In genomic region chr2:217936952-217937351, GRCh38 we compare ENCODE assay signal across 13 cellular contexts.
A peak's percentile ranks its signal among the peaks of the same experiment; 100 is the strongest.
DNase-seq lines count a peak whose midpoint lies in the region; ATAC-seq and TF ChIP-seq lines count a peak whose summit lies in the region.
"Had no signal": no experiment of that assay in that cellular context is flagged by ENCODE, and none has a peak within 500 bp of the region (broad histone marks: within the 10 kb centered on the region; RNA-seq: fewer than 3 reads in every experiment).

No MANE protein-coding gene starts in this region.

- ATAC-seq in WTC11, result no peak
- ATAC-seq in upper lobe of left lung (ENCODE audit: low FRiP score in 2 of 2), result no peak
- no peak for ATAC-seq in HG03139 (IDR thresholded peaks at IDR 0.05; ENCODE audit: unreplicated experiment)
- ATAC-seq: HCT116 had no signal

- no peak for TF ChIP-seq CTCF in WTC11 (IDR thresholded peaks at IDR 0.05)
- no peak for TF ChIP-seq CTCF in esophagus squamous epithelium (IDR thresholded peaks at IDR 0.05)
- TF ChIP-seq CTCF in osteocyte (IDR thresholded peaks at IDR 0.05), result no peak
- no peak for TF ChIP-seq CTCF in upper lobe of left lung (IDR thresholded peaks at IDR 0.05)

- H3K36me3 Mint-ChIP-seq in WTC11, result no peaks in the 10 kb centered on the region
- no peaks in the 10 kb centered on the region for H3K36me3 Mint-ChIP-seq in osteocyte (ENCODE audit: unreplicated experiment)

- H3K9me3 ChIP-seq in esophagus squamous epithelium (no peaks in the 10 kb centered on the region), upper lobe of left lung (no peaks in the 10 kb centered on the region)
- H3K9me3 ChIP-seq: Caco-2 had no signal

- TF ChIP-seq POLR2A in esophagus squamous epithelium (IDR thresholded peaks at IDR 0.05) (no peak), upper lobe of left lung (IDR thresholded peaks at IDR 0.05) (no peak)

- H3K9me3 Mint-ChIP-seq in WTC11, result no peaks in the 10 kb centered on the region
- H3K9me3 Mint-ChIP-seq in osteocyte (ENCODE audit: unreplicated experiment), result no peaks in the 10 kb centered on the region
- H3K9me3 Mint-ChIP-seq: dendritic cell treated with granulocyte-macrophage colony-stimulating factor and Interleukin-4, amounts not matched to agents 40 ng/mL and 50 ng/mL, for 4 days; T-helper 1 cell treated with Interleukin-12 subunit alpha and Interleukin-12 subunit beta and Interleukin-4 antibody, amounts not matched to agents 30 μg/mL and 1 μg/mL, for 36 hours had no signal

- H3K4me3 ChIP-seq in esophagus squamous epithelium (peak overlapping the region in 3 of 4 donors; percentile 57 to 72 (median 58)), upper lobe of left lung (peak overlapping the region in 3 of 4 donors; percentile 1 to 89 (median 74))

- H3K27me3 Mint-ChIP-seq in WTC11 (ENCODE audit: low read depth) (no peaks in the 10 kb centered on the region; the same call in none of the 2 replicates), osteocyte (ENCODE audit: unreplicated experiment) (no peaks in the 10 kb centered on the region)

- H3K36me3 ChIP-seq in esophagus squamous epithelium, result peaks cover 0 to 15% (median 0%) of the 10 kb centered on the region in 3 donors
- peaks cover 0 to 12% (median 0%) of the 10 kb centered on the region in 4 donors for H3K36me3 ChIP-seq in upper lobe of left lung

- H3K4me1 Mint-ChIP-seq in WTC11 (peaks cover 54% of the 10 kb centered on the region), osteocyte (ENCODE audit: unreplicated experiment) (peaks cover 82% of the 10 kb centered on the region)

- intact Hi-C loops in esophagus squamous epithelium (cut with DNase I), result no loop called here

- POLR2A ChIA-PET in WTC11 (lab: Charles Lee), result no interaction called here

- H3K4me1 ChIP-seq in esophagus squamous epithelium (peaks cover 59 to 99% (median 61%) of the 10 kb centered on the region in 3 donors), upper lobe of left lung (peaks cover 88 to 99% (median 92%) of the 10 kb centered on the region in 4 donors)
- H3K4me1 ChIP-seq: Caco-2 had no signal

- no peak overlapping the region for H3K4me3 Mint-ChIP-seq in WTC11
- H3K4me3 Mint-ChIP-seq in osteocyte (ENCODE audit: unreplicated experiment), result no peak overlapping the region
- H3K4me3 Mint-ChIP-seq: dendritic cell treated with granulocyte-macrophage colony-stimulating factor and Interleukin-4, amounts not matched to agents 40 ng/mL and 50 ng/mL, for 4 days; T-helper 1 cell treated with Interleukin-12 subunit alpha and Interleukin-12 subunit beta and Interleukin-4 antibody, amounts not matched to agents 30 μg/mL and 1 μg/mL, for 36 hours had no signal

- DNase-seq in WTC11 (ENCODE audit: low spot score) (no peak), esophagus squamous epithelium (lab: John Stamatoyannopoulos, UW) (no peak), osteocyte (ENCODE audit: extremely low spot score, unreplicated experiment) (no peak), upper lobe of left lung (no peak), OCI-M1 (lab: John Stamatoyannopoulos, UW) (no peak), foreskin melanocyte (no peak)
- DNase-seq: Caco-2, NCI-H2029 treated with DMSO at 0.1 percent for 48 hours had no signal

- TF ChIP-seq EP300 in upper lobe of left lung (IDR thresholded peaks at IDR 0.05), result no peak

- H3K27ac ChIP-seq in esophagus squamous epithelium, result peak overlapping the region; percentile 73 to 95 (median 92)
- peak overlapping the region; percentile 86 to 99 (median 92) for H3K27ac ChIP-seq in upper lobe of left lung
- H3K27ac ChIP-seq: KMS-11 had no signal

- H3K27ac Mint-ChIP-seq in WTC11, result peak overlapping the region; percentile 88
- peak overlapping the region; percentile 86 for H3K27ac Mint-ChIP-seq in osteocyte (ENCODE audit: unreplicated experiment)
- H3K27ac Mint-ChIP-seq: dendritic cell treated with granulocyte-macrophage colony-stimulating factor and Interleukin-4, amounts not matched to agents 40 ng/mL and 50 ng/mL, for 4 days; T-helper 1 cell treated with Interleukin-12 subunit alpha and Interleukin-12 subunit beta and Interleukin-4 antibody, amounts not matched to agents 30 μg/mL and 1 μg/mL, for 36 hours had no signal

- WGBS in esophagus squamous epithelium, 2 donors, result 46 to 64% methylated on average over 6 to 8 of the region's 10 CpGs
- WGBS in upper lobe of left lung, 2 donors, result 42 to 43% methylated on average over 10 of the region's 10 CpGs

- CTCF ChIA-PET in WTC11 (lab: Charles Lee), result interaction anchor here (0.9 to 2.9 kb wide), 5 partner anchors 11 to 152 kb away, joined by 3 to 19 read pairs (median 7); no protein-coding TSS in a partner anchor

- H3K27me3 ChIP-seq in esophagus squamous epithelium, result no peaks in the 10 kb centered on the region
- H3K27me3 ChIP-seq in upper lobe of left lung, result no peaks in the 10 kb centered on the region

TF ChIP-seq in WTC11, 78 proteins besides CTCF, POLR2A, EP300 and RAD21 (continues in another document):
- TF ChIP-seq GABPB1 (CRISPR knock-in tag; IDR thresholded peaks at IDR 0.05), result no peak
- no peak for TF ChIP-seq ZNF396 (CRISPR knock-in tag; IDR thresholded peaks at IDR 0.05; ENCODE audit: borderline replicate concordance)
- no peak for TF ChIP-seq SOX15 (CRISPR knock-in tag; IDR thresholded peaks at IDR 0.05)
- TF ChIP-seq, protein P1, sequence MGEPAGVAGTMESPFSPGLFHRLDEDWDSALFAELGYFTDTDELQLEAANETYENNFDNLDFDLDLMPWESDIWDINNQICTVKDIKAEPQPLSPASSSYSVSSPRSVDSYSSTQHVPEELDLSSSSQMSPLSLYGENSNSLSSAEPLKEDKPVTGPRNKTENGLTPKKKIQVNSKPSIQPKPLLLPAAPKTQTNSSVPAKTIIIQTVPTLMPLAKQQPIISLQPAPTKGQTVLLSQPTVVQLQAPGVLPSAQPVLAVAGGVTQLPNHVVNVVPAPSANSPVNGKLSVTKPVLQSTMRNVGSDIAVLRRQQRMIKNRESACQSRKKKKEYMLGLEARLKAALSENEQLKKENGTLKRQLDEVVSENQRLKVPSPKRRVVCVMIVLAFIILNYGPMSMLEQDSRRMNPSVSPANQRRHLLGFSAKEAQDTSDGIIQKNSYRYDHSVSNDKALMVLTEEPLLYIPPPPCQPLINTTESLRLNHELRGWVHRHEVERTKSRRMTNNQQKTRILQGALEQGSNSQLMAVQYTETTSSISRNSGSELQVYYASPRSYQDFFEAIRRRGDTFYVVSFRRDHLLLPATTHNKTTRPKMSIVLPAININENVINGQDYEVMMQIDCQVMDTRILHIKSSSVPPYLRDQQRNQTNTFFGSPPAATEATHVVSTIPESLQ (CRISPR knock-in tag; IDR thresholded peaks at IDR 0.05), result no peak
- TF ChIP-seq USF1 (CRISPR knock-in tag; IDR thresholded peaks at IDR 0.05), result no peak
- TF ChIP-seq TP53 (CRISPR knock-in tag; IDR thresholded peaks at IDR 0.05), result no peak
- no peak for TF ChIP-seq ARID4B (CRISPR knock-in tag; IDR thresholded peaks at IDR 0.05; ENCODE audit: borderline replicate concordance)
- no peak for TF ChIP-seq ERG (CRISPR knock-in tag; IDR thresholded peaks at IDR 0.05)
- no peak for TF ChIP-seq ATF1 (CRISPR knock-in tag; IDR thresholded peaks at IDR 0.05)
- TF ChIP-seq ZNF671 (CRISPR knock-in tag; IDR thresholded peaks at IDR 0.05), result no peak
